Comparison of ENCODE assay signal across 8 cellular contexts in the genomic region with DNA sequence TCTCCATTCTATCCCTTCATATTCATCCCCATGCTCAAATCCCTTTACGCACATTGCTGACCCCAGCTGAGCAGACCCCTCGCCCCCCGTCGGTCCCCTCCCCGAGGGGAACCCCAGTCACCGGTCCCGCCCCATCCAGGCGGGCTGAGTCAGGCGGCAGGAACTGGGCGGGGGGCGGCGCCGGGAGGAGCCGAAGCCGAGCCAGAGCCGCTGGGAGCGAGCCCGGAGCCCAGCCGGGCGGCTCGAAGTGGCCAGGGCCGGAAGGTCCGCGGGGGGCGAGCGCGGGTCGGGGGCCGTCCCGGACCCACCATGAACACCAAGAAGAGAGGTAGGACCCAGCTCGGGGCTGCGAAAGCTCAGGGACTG. TPM values are rescaled to one million over a fixed set of nuclear protein-coding genes. Genes with fewer than 3 reads are reported as not detected.
DNase-seq lines count a peak whose midpoint lies in the region; ATAC-seq and TF ChIP-seq lines count a peak whose summit lies in the region.

No MANE protein-coding gene starts in this region.

- H3K27me3 ChIP-seq in BJ (ENCODE audit: control insufficient read depth, insufficient read depth, low read length) (no peaks in the 10 kb centered on the region), dorsolateral prefrontal cortex (no peaks in the 10 kb centered on the region)

- POLR2A ChIA-PET in BJ (lab: Charles Lee): interaction anchor here (0.6 kb wide), 2 partner anchors 133 to 255 kb away, joined by 3 to 4 read pairs; no protein-coding TSS in a partner anchor

- H3K36me3 ChIP-seq in BJ (ENCODE audit: control insufficient read depth, insufficient read depth, low read length): peaks cover 26% of the 10 kb centered on the region

- TF ChIP-seq CTCF in BJ (IDR thresholded peaks at IDR 0.05; ENCODE audit: insufficient read depth, low read depth, low read length): no peak
- no peak for TF ChIP-seq CTCF in dorsolateral prefrontal cortex (IDR thresholded peaks at IDR 0.05 in 54 of 56, conservative IDR thresholded peaks at IDR 0.05 in 2 of 56; ENCODE audit: low read depth in 1 of 56, partially characterized antibody in 56 of 56)
- TF ChIP-seq CTCF in lower leg skin (IDR thresholded peaks at IDR 0.05): no peak

- DNase-seq in BJ (ENCODE audit: low read depth) (no peak), dorsolateral prefrontal cortex (no peak), lower leg skin (ENCODE audit: low spot score in 2 of 2) (peak; percentile 55 to 94), NCI-H526 treated with DMSO at 0.1 percent for 48 hours (lab: John Stamatoyannopoulos, UW) (no peak), NCI-H1092 treated with DMSO at 0.1 percent for 48 hours (lab: John Stamatoyannopoulos, UW) (no peak)
- peak; percentile 39 for DNase-seq in activated CD4-positive, alpha-beta T cell treated with anti-CD3 and anti-CD28 coated beads for 1 hour
- peak; percentile 55 for DNase-seq in stimulated activated naive CD4-positive, alpha-beta T cell treated with Interleukin-2 at 50 U/mL for 16 hours (lab: John Stamatoyannopoulos, UW)

- ATAC-seq in HG02610 (IDR thresholded peaks at IDR 0.05; ENCODE audit: unreplicated experiment): peak; percentile 34

- TF ChIP-seq POLR2A in lower leg skin (IDR thresholded peaks at IDR 0.05): no peak

- intact Hi-C loops in dorsolateral prefrontal cortex (cut with DNase I): no loop called here
- intact Hi-C loops in lower leg skin (cut with DNase I; ENCODE audit: low total_unique reads): no loop called here

- peak overlapping the region in 55 of 59 donors; percentile 10 to 93 (median 83) for H3K27ac ChIP-seq in dorsolateral prefrontal cortex

- CTCF ChIA-PET in BJ (lab: Yijun Ruan, JAX): interaction anchor here (0.9 to 4.8 kb wide), 9 partner anchors 10 to 130 kb away, joined by 3 to 35 read pairs (median 5); a partner anchor contains a TSS

- 2% methylated on average over 16 to 32 of the region's 32 CpGs for WGBS in lower leg skin, 2 donors

- H3K4me3 ChIP-seq in BJ (ENCODE audit: low read depth, low read length): peak overlapping the region; percentile 81
- H3K4me3 ChIP-seq in dorsolateral prefrontal cortex: peak overlapping the region; percentile 42 to 78 (median 65)
- peak overlapping the region; percentile 36 for H3K4me3 ChIP-seq in lower leg skin (ENCODE audit: low read depth, poor library complexity, severe bottlenecking)

RNA-seq across cellular contexts. Expression of a gene that starts 8.6 kb away (rescaled TPM):
- 7.4 and 12.7 TPM in 2 replicates for polyA plus RNA-seq in BJ (2011; rRNA removed)
- polyA minus RNA-seq in BJ (2011; rRNA and poly(A)+ RNA removed): 14.6 and 27.2 TPM in 2 replicates
- 100 to 1,000 TPM in 114 of 120 experiments, 10 to 100 TPM in 6; 67.9 to 185 (median 128) TPM for total RNA-seq in dorsolateral prefrontal cortex
- 10 to 100 TPM; 19.3 to 28.6 (median 23.6) TPM for total RNA-seq in lower leg skin

RNA-seq across cellular contexts. Expression of a gene that starts 25.1 kb away (rescaled TPM):
- 20.9 and 22.8 TPM in 2 replicates for polyA plus RNA-seq in BJ (2011; rRNA removed)
- 20.3 and 21.6 TPM in 2 replicates for polyA minus RNA-seq in BJ (2011; rRNA and poly(A)+ RNA removed)
- 10 to 100 TPM; 34.3 to 54.9 (median 41.9) TPM for total RNA-seq in dorsolateral prefrontal cortex
- 10 to 100 TPM; 41.0 to 49.9 (median 44.2) TPM for total RNA-seq in lower leg skin

RNA-seq across cellular contexts. Expression of a gene that starts 53.9 kb away (rescaled TPM):
- polyA plus RNA-seq in BJ (2011; rRNA removed): not detected in 2 replicates
- polyA minus RNA-seq in BJ (2011; rRNA and poly(A)+ RNA removed): not detected in 2 replicates
- total RNA-seq in dorsolateral prefrontal cortex (1 to 10 TPM in 2 of 120 experiments, under 1 TPM in 10, not detected in 108; 0.52 to 1.1 (median 0.72) TPM), lower leg skin (not detected)

RNA-seq across cellular contexts. Expression of a gene that starts 56.3 kb away (rescaled TPM):
- 111 and 155 TPM in 2 replicates for polyA plus RNA-seq in BJ (2011; rRNA removed)
- 138 and 208 TPM in 2 replicates for polyA minus RNA-seq in BJ (2011; rRNA and poly(A)+ RNA removed)
- 100 to 1,000 TPM in 118 of 120 experiments, 10 to 100 TPM in 2; 97.6 to 219 (median 177) TPM for total RNA-seq in dorsolateral prefrontal cortex
- 100 to 1,000 TPM; 114 to 141 (median 131) TPM for total RNA-seq in lower leg skin

Comparison
In these comparisons a context has a peak if more than half of its experiments do, and no peak if none do; other contexts are left out.
1. DNase-seq: peak in activated CD4-positive, alpha-beta T cell treated with anti-CD3 and anti-CD28 coated beads for 1 hour (single experiment), lower leg skin (2 of 2) and stimulated activated naive CD4-positive, alpha-beta T cell treated with Interleukin-2 at 50 U/mL for 16 hours (single experiment); none in BJ (single experiment), dorsolateral prefrontal cortex (0 of 10), NCI-H526 treated with DMSO at 0.1 percent for 48 hours (single experiment) and NCI-H1092 treated with DMSO at 0.1 percent for 48 hours (single experiment).
2. Peak in every context shown above with its lines, with median percentiles within 50 percentile points of each other: H3K4me3 ChIP-seq.